ENCODE assay signal across 21 cellular contexts in genomic region chr2:99171377-99172140, GRCh38. TPM values are rescaled to one million over a fixed set of nuclear protein-coding genes. Genes with fewer than 3 reads are reported as not detected.
DNase-seq lines count a peak whose midpoint lies in the region; ATAC-seq and TF ChIP-seq lines count a peak whose summit lies in the region.
"Had no signal": no experiment of that assay in that cellular context is flagged by ENCODE, and none has a peak within 500 bp of the region (broad histone marks: within the 10 kb centered on the region; RNA-seq: fewer than 3 reads in every experiment).

No MANE protein-coding gene starts in this region.

- H3K4me1 Mint-ChIP-seq in activated CD8-positive, alpha-beta T cell treated with anti-CD3 and anti-CD28 coated beads for 36 hours (ENCODE audit: low read depth) = peaks cover 39% of the 10 kb centered on the region
- peaks cover 20% of the 10 kb centered on the region for H3K4me1 Mint-ChIP-seq in activated CD8-positive, alpha-beta T cell treated with anti-CD3 and anti-CD28 coated beads, Interleukin-2, amount 10 ng/mL, durations not matched to agents 7 days and 5 days (ENCODE audit: low read depth)
- H3K4me1 Mint-ChIP-seq in CD4-positive, alpha-beta T cell (ENCODE audit: low read depth) = peaks cover 17% of the 10 kb centered on the region
- peaks cover 35% of the 10 kb centered on the region for H3K4me1 Mint-ChIP-seq in activated naive CD8-positive, alpha-beta T cell (ENCODE audit: low read depth)
- H3K4me1 Mint-ChIP-seq in nephron progenitor cell = no peaks in the 10 kb centered on the region

- no peak for DNase-seq in activated CD8-positive, alpha-beta T cell treated with anti-CD3 and anti-CD28 coated beads for 36 hours
- DNase-seq in activated CD8-positive, alpha-beta T cell treated with anti-CD3 and anti-CD28 coated beads, Interleukin-2, amount 10 ng/mL, durations not matched to agents 7 days and 5 days = no peak
- DNase-seq in CD4-positive, alpha-beta T cell = no peak
- DNase-seq in nephron progenitor cell (no peak), NCI-H2081 treated with DMSO at 0.1 percent for 48 hours (lab: John Stamatoyannopoulos, UW) (no peak), putamen (ENCODE audit: low spot score) (no peak)
- DNase-seq: BE2C; CD4-positive, CD25-positive, alpha-beta regulatory T cell; DMS53; EL; GOT3; KG1; NCI-H1105 treated with DMSO at 0.1 percent for 48 hours; NCI-H1694 treated with DMSO at 0.1 percent for 48 hours; NCI-H2107; NCI-H510A; NCI-H82; RPMI8226; SHP77 treated with DMSO at 0.1 percent for 48 hours had no signal

- intact Hi-C loops in activated CD8-positive, alpha-beta T cell treated with anti-CD3 and anti-CD28 coated beads for 36 hours (cut with micrococcal nuclease) = no loop called here
- intact Hi-C loops in CD4-positive, alpha-beta T cell (cut with DNase I, micrococcal nuclease) = no loop called here

- no peaks in the 10 kb centered on the region for H3K27me3 ChIP-seq in CD4-positive, alpha-beta T cell (ENCODE audit: control insufficient read depth, insufficient read depth, low read length)
- H3K27me3 ChIP-seq: BE2C had no signal

- H3K27ac Mint-ChIP-seq in activated CD8-positive, alpha-beta T cell treated with anti-CD3 and anti-CD28 coated beads for 36 hours = peak overlapping the region; percentile 82
- H3K27ac Mint-ChIP-seq in activated CD8-positive, alpha-beta T cell treated with anti-CD3 and anti-CD28 coated beads, Interleukin-2, amount 10 ng/mL, durations not matched to agents 7 days and 5 days = no peak overlapping the region
- H3K27ac Mint-ChIP-seq in CD4-positive, alpha-beta T cell = peak overlapping the region; percentile 38
- H3K27ac Mint-ChIP-seq in activated naive CD8-positive, alpha-beta T cell = peak overlapping the region; percentile 78
- peak overlapping the region; percentile 32 for H3K27ac Mint-ChIP-seq in nephron progenitor cell

- no peaks in the 10 kb centered on the region for H3K27me3 Mint-ChIP-seq in activated CD8-positive, alpha-beta T cell treated with anti-CD3 and anti-CD28 coated beads for 36 hours
- no peaks in the 10 kb centered on the region for H3K27me3 Mint-ChIP-seq in activated CD8-positive, alpha-beta T cell treated with anti-CD3 and anti-CD28 coated beads, Interleukin-2, amount 10 ng/mL, durations not matched to agents 7 days and 5 days (ENCODE audit: low read depth)
- no peaks in the 10 kb centered on the region for H3K27me3 Mint-ChIP-seq in CD4-positive, alpha-beta T cell
- H3K27me3 Mint-ChIP-seq in activated naive CD8-positive, alpha-beta T cell = no peaks in the 10 kb centered on the region
- no peaks in the 10 kb centered on the region for H3K27me3 Mint-ChIP-seq in nephron progenitor cell (ENCODE audit: low read depth, poor library complexity)
- H3K27me3 Mint-ChIP-seq: CD4-positive, CD25-positive, alpha-beta regulatory T cell had no signal

- H3K36me3 Mint-ChIP-seq in activated CD8-positive, alpha-beta T cell treated with anti-CD3 and anti-CD28 coated beads for 36 hours (ENCODE audit: low read depth) = peaks cover 33% of the 10 kb centered on the region
- peaks cover 44% of the 10 kb centered on the region for H3K36me3 Mint-ChIP-seq in activated CD8-positive, alpha-beta T cell treated with anti-CD3 and anti-CD28 coated beads, Interleukin-2, amount 10 ng/mL, durations not matched to agents 7 days and 5 days (ENCODE audit: low read depth)
- H3K36me3 Mint-ChIP-seq in CD4-positive, alpha-beta T cell (ENCODE audit: low read depth) = peaks cover 87% of the 10 kb centered on the region
- H3K36me3 Mint-ChIP-seq in activated naive CD8-positive, alpha-beta T cell = peaks cover 2% of the 10 kb centered on the region
- H3K36me3 Mint-ChIP-seq in nephron progenitor cell (ENCODE audit: low read depth) = peaks cover 43% of the 10 kb centered on the region

- peak; percentile 45 for ATAC-seq in activated CD8-positive, alpha-beta T cell treated with anti-CD3 and anti-CD28 coated beads for 36 hours
- no peak for ATAC-seq in activated CD8-positive, alpha-beta T cell treated with anti-CD3 and anti-CD28 coated beads, Interleukin-2, amount 10 ng/mL, durations not matched to agents 7 days and 5 days
- ATAC-seq in CD4-positive, alpha-beta T cell (ENCODE audit: poor library complexity) = no peak
- no peak for ATAC-seq in HG02970 (IDR thresholded peaks at IDR 0.05; ENCODE audit: low FRiP score, unreplicated experiment)

- H3K27ac ChIP-seq in CD4-positive, alpha-beta T cell (ENCODE audit: low read depth, low read length) = no peak overlapping the region

- H3K9me3 ChIP-seq in CD4-positive, alpha-beta T cell (ENCODE audit: control insufficient read depth, low read length) = no peaks in the 10 kb centered on the region
- H3K9me3 ChIP-seq: BE2C had no signal

- no peak for TF ChIP-seq CTCF in activated CD8-positive, alpha-beta T cell treated with anti-CD3 and anti-CD28 coated beads for 36 hours (IDR thresholded peaks at IDR 0.05)
- TF ChIP-seq CTCF in CD4-positive, alpha-beta T cell (IDR thresholded peaks at IDR 0.05) = no peak
- no peak for TF ChIP-seq CTCF in nephron progenitor cell (IDR thresholded peaks at IDR 0.05)

- H3K9me3 Mint-ChIP-seq in activated CD8-positive, alpha-beta T cell treated with anti-CD3 and anti-CD28 coated beads for 36 hours = no peaks in the 10 kb centered on the region
- no peaks in the 10 kb centered on the region for H3K9me3 Mint-ChIP-seq in activated CD8-positive, alpha-beta T cell treated with anti-CD3 and anti-CD28 coated beads, Interleukin-2, amount 10 ng/mL, durations not matched to agents 7 days and 5 days (ENCODE audit: insufficient read depth)
- no peaks in the 10 kb centered on the region for H3K9me3 Mint-ChIP-seq in CD4-positive, alpha-beta T cell
- no peaks in the 10 kb centered on the region for H3K9me3 Mint-ChIP-seq in activated naive CD8-positive, alpha-beta T cell (ENCODE audit: low read depth)
- H3K9me3 Mint-ChIP-seq in nephron progenitor cell = no peaks in the 10 kb centered on the region
- H3K9me3 Mint-ChIP-seq: CD4-positive, CD25-positive, alpha-beta regulatory T cell had no signal

- CTCF ChIA-PET in activated CD8-positive, alpha-beta T cell treated with anti-CD3 and anti-CD28 coated beads for 36 hours (lab: Charles Lee) = no interaction called here
- CTCF ChIA-PET in activated CD8-positive, alpha-beta T cell treated with anti-CD3 and anti-CD28 coated beads, Interleukin-2, amount 10 ng/mL, durations not matched to agents 7 days and 5 days (lab: Charles Lee) = no interaction called here
- CTCF ChIA-PET in CD4-positive, alpha-beta T cell (lab: Charles Lee) = interaction anchor here (1.6 kb wide), 1 partner anchor 16 kb away, joined by 3 read pairs; the partner anchor contains the start of genes LIPT1 and TSGA10

- POLR2A ChIA-PET in activated CD8-positive, alpha-beta T cell treated with anti-CD3 and anti-CD28 coated beads for 36 hours (lab: Charles Lee) = interaction anchor here (0.6 to 0.8 kb wide), 3 partner anchors 9 to 1165 kb away, joined by 3 read pairs; no protein-coding TSS in a partner anchor
- POLR2A ChIA-PET in activated CD8-positive, alpha-beta T cell treated with anti-CD3 and anti-CD28 coated beads, Interleukin-2, amount 10 ng/mL, durations not matched to agents 7 days and 5 days (lab: Charles Lee) = no interaction called here
- POLR2A ChIA-PET in CD4-positive, alpha-beta T cell (lab: Charles Lee) = interaction anchor here (3.1 kb wide), 1 partner anchor 9 kb away, joined by 15 read pairs; the partner anchor contains the start of genes MITD1 and MRPL30

- no peak overlapping the region for H3K4me3 Mint-ChIP-seq in activated CD8-positive, alpha-beta T cell treated with anti-CD3 and anti-CD28 coated beads for 36 hours
- H3K4me3 Mint-ChIP-seq in activated CD8-positive, alpha-beta T cell treated with anti-CD3 and anti-CD28 coated beads, Interleukin-2, amount 10 ng/mL, durations not matched to agents 7 days and 5 days = no peak overlapping the region
- no peak overlapping the region for H3K4me3 Mint-ChIP-seq in CD4-positive, alpha-beta T cell
- no peak overlapping the region for H3K4me3 Mint-ChIP-seq in activated naive CD8-positive, alpha-beta T cell
- no peak overlapping the region for H3K4me3 Mint-ChIP-seq in nephron progenitor cell
- H3K4me3 Mint-ChIP-seq: CD4-positive, CD25-positive, alpha-beta regulatory T cell had no signal

RNA-seq across cellular contexts. Expression of gene MITD1, which starts 9.3 kb away (rescaled TPM):
- total RNA-seq in activated CD8-positive, alpha-beta T cell treated with anti-CD3 and anti-CD28 coated beads for 36 hours = 10 to 100 TPM; 49.8 to 55.9 TPM
- 10 to 100 TPM; 51.3 to 53.3 TPM for total RNA-seq in activated CD8-positive, alpha-beta T cell treated with anti-CD3 and anti-CD28 coated beads, Interleukin-2, amount 10 ng/mL, durations not matched to agents 7 days and 5 days
- 10 to 100 TPM; 14.1 to 14.6 TPM for total RNA-seq in CD4-positive, alpha-beta T cell

RNA-seq across cellular contexts. Expression of gene MRPL30, which starts 9.4 kb away (rescaled TPM):
- total RNA-seq in activated CD8-positive, alpha-beta T cell treated with anti-CD3 and anti-CD28 coated beads for 36 hours = 10 to 100 TPM; 30.0 to 34.2 TPM
- total RNA-seq in activated CD8-positive, alpha-beta T cell treated with anti-CD3 and anti-CD28 coated beads, Interleukin-2, amount 10 ng/mL, durations not matched to agents 7 days and 5 days = 10 to 100 TPM; 23.3 to 24.4 TPM
- total RNA-seq in CD4-positive, alpha-beta T cell = 1 to 10 TPM; 8.6 to 9.5 TPM

RNA-seq across cellular contexts. Expression of gene LIPT1, which starts 16.8 kb away (rescaled TPM):
- 1 to 10 TPM; 3.3 to 6.0 TPM for total RNA-seq in activated CD8-positive, alpha-beta T cell treated with anti-CD3 and anti-CD28 coated beads for 36 hours
- total RNA-seq in activated CD8-positive, alpha-beta T cell treated with anti-CD3 and anti-CD28 coated beads, Interleukin-2, amount 10 ng/mL, durations not matched to agents 7 days and 5 days = 1 to 10 TPM; 7.5 to 7.9 TPM
- 10 to 100 TPM; 12.5 to 13.3 TPM for total RNA-seq in CD4-positive, alpha-beta T cell

RNA-seq across cellular contexts. Expression of gene TSGA10, which starts 16.8 kb away (rescaled TPM):
- 1 to 10 TPM; 8.6 to 9.2 TPM for total RNA-seq in activated CD8-positive, alpha-beta T cell treated with anti-CD3 and anti-CD28 coated beads for 36 hours
- total RNA-seq in activated CD8-positive, alpha-beta T cell treated with anti-CD3 and anti-CD28 coated beads, Interleukin-2, amount 10 ng/mL, durations not matched to agents 7 days and 5 days = 1 to 10 TPM; 6.0 to 6.9 TPM
- 10 to 100 TPM; 10.6 to 11.0 TPM for total RNA-seq in CD4-positive, alpha-beta T cell

RNA-seq across cellular contexts. Expression of gene C2orf15, which starts 30.1 kb away (rescaled TPM):
- 1 to 10 TPM; 1.4 to 1.5 TPM for total RNA-seq in activated CD8-positive, alpha-beta T cell treated with anti-CD3 and anti-CD28 coated beads for 36 hours
- total RNA-seq in activated CD8-positive, alpha-beta T cell treated with anti-CD3 and anti-CD28 coated beads, Interleukin-2, amount 10 ng/mL, durations not matched to agents 7 days and 5 days = under 1 TPM; 0.37 to 0.86 TPM
- total RNA-seq in CD4-positive, alpha-beta T cell = 1 to 10 TPM; 2.1 to 2.8 TPM
